In genomic region chr2:197191177-197191947, GRCh38 we compare ENCODE assay signal across 8 cellular contexts.
A peak's percentile ranks its signal among the peaks of the same experiment; 100 is the strongest.
DNase-seq lines count a peak whose midpoint lies in the region; ATAC-seq lines count a peak whose summit lies in the region.

No MANE protein-coding gene starts in this region.

- peak; percentile 46 for DNase-seq in NCI-H510A treated with DMSO at 0.1 percent for 48 hours (lab: John Stamatoyannopoulos, UW)
- DNase-seq in NCI-H510A (lab: John Stamatoyannopoulos, UW): no peak
- DNase-seq in NCI-H146 treated with DMSO at 0.1 percent for 48 hours (lab: John Stamatoyannopoulos, UW; ENCODE audit: unreplicated experiment): peak; percentile 31
- no peak for DNase-seq in activated CD4-positive, alpha-beta memory T cell treated with anti-CD3 and anti-CD28 coated beads, Interleukin-2, amount 10 ng/mL, durations not matched to agents 7 days and 5 days
- DNase-seq in globus pallidus (ENCODE audit: low spot score): peak; percentile 55
- no peak for DNase-seq in sciatic nerve (ENCODE audit: low spot score)
- no peak for DNase-seq in T-helper 9 cell

- H3K36me3 Mint-ChIP-seq in activated CD4-positive, alpha-beta memory T cell treated with anti-CD3 and anti-CD28 coated beads, Interleukin-2, amount 10 ng/mL, durations not matched to agents 7 days and 5 days (ENCODE audit: low read depth): peaks cover 17% of the 10 kb centered on the region

- H3K27me3 Mint-ChIP-seq in activated CD4-positive, alpha-beta memory T cell treated with anti-CD3 and anti-CD28 coated beads, Interleukin-2, amount 10 ng/mL, durations not matched to agents 7 days and 5 days: no peaks in the 10 kb centered on the region

- H3K27ac Mint-ChIP-seq in activated CD4-positive, alpha-beta memory T cell treated with anti-CD3 and anti-CD28 coated beads, Interleukin-2, amount 10 ng/mL, durations not matched to agents 7 days and 5 days: peak overlapping the region; percentile 32

- H3K9me3 Mint-ChIP-seq in activated CD4-positive, alpha-beta memory T cell treated with anti-CD3 and anti-CD28 coated beads, Interleukin-2, amount 10 ng/mL, durations not matched to agents 7 days and 5 days: no peaks in the 10 kb centered on the region

- H3K4me1 Mint-ChIP-seq in activated CD4-positive, alpha-beta memory T cell treated with anti-CD3 and anti-CD28 coated beads, Interleukin-2, amount 10 ng/mL, durations not matched to agents 7 days and 5 days: peaks cover 72% of the 10 kb centered on the region

- H3K4me3 Mint-ChIP-seq in activated CD4-positive, alpha-beta memory T cell treated with anti-CD3 and anti-CD28 coated beads, Interleukin-2, amount 10 ng/mL, durations not matched to agents 7 days and 5 days: no peak overlapping the region

- POLR2A ChIA-PET in activated CD4-positive, alpha-beta memory T cell treated with anti-CD3 and anti-CD28 coated beads, Interleukin-2, amount 10 ng/mL, durations not matched to agents 7 days and 5 days (lab: Charles Lee): interaction anchor here (0.8 to 3.6 kb wide), 10 partner anchors 14 to 137 kb away, joined by 3 to 61 read pairs (median 4); partner anchors contain the start of gene ANKRD44

- CTCF ChIA-PET in activated CD4-positive, alpha-beta memory T cell treated with anti-CD3 and anti-CD28 coated beads, Interleukin-2, amount 10 ng/mL, durations not matched to agents 7 days and 5 days (lab: Charles Lee): interaction anchor here (0.6 to 4.2 kb wide), 36 partner anchors 9 to 392 kb away, joined by 3 to 55 read pairs (median 4); partner anchors contain the start of genes ANKRD44 and GTF3C3

- intact Hi-C loops in sciatic nerve (cut with DNase I): loop anchor here (10.0 kb wide), 1 partner anchor 123 kb away; the partner anchor contains the start of gene ANKRD44

- peak; percentile 36 for ATAC-seq in GM21825 (IDR thresholded peaks at IDR 0.05; ENCODE audit: unreplicated experiment)
- peak; percentile 50 for ATAC-seq in sciatic nerve

Comparison
In these comparisons a context has a peak if more than half of its experiments do, and no peak if none do; other contexts are left out.
1. DNase-seq: peak in NCI-H510A treated with DMSO at 0.1 percent for 48 hours (single experiment), NCI-H146 treated with DMSO at 0.1 percent for 48 hours (single experiment) and globus pallidus (single experiment); none in NCI-H510A (single experiment), activated CD4-positive, alpha-beta memory T cell treated with anti-CD3 and anti-CD28 coated beads, Interleukin-2, amount 10 ng/mL, durations not matched to agents 7 days and 5 days (single experiment), sciatic nerve (single experiment) and T-helper 9 cell (single experiment).